In genomic region chr6:21752054-21752811, GRCh38 we compare ENCODE assay signal across 17 cellular contexts.
DNase-seq lines count a peak whose midpoint lies in the region; FAIRE-seq and TF ChIP-seq lines count a peak whose summit lies in the region.
"Had no signal": no experiment of that assay in that cellular context is flagged by ENCODE, and none has a peak within 500 bp of the region (broad histone marks: within the 10 kb centered on the region; RNA-seq: fewer than 3 reads in every experiment).

No MANE protein-coding gene starts in this region.

- H3K9me1 ChIP-seq in keratinocyte (ENCODE audit: control insufficient read depth, extremely low read depth, insufficient read depth, low read length) = no peaks in the 10 kb centered on the region

- H3K27ac Mint-ChIP-seq in astrocyte (ENCODE audit: unreplicated experiment) = peak overlapping the region; percentile 77

- no peaks in the 10 kb centered on the region for H3K9me3 ChIP-seq in BLaER1
- H3K9me3 ChIP-seq in astrocyte (ENCODE audit: insufficient read depth, low read depth, low read length) = no peaks in the 10 kb centered on the region
- no peaks in the 10 kb centered on the region for H3K9me3 ChIP-seq in keratinocyte (ENCODE audit: control insufficient read depth, low read depth, low read length)
- H3K9me3 ChIP-seq: ascending aorta, MG63 had no signal

- H3K36me3 ChIP-seq in BLaER1 (no peaks in the 10 kb centered on the region), astrocyte (ENCODE audit: insufficient read depth, low read length) (no peaks in the 10 kb centered on the region), keratinocyte (ENCODE audit: control insufficient read depth in 2 of 2, extremely low read depth in 1 of 2, insufficient read depth in 2 of 2, low read length in 2 of 2) (no peaks in the 10 kb centered on the region)
- H3K36me3 ChIP-seq: ascending aorta, MG63, WERI-Rb-1 had no signal

- CTCF ChIA-PET in HEK293T (lab: Yijun Ruan, JAX) = interaction anchor here (0.6 to 1.0 kb wide), 2 partner anchors 38 to 41 kb away, joined by 3 to 5 read pairs; no protein-coding TSS in a partner anchor

- FAIRE-seq in astrocyte (lab: Jason Lieb, UNC) (peak; percentile 50), keratinocyte (lab: Jason Lieb, UNC) (peak; percentile 84)

- H3K4me3 Mint-ChIP-seq in astrocyte (ENCODE audit: unreplicated experiment) = no peak overlapping the region

- POLR2A ChIA-PET in HEK293T (lab: Yijun Ruan, JAX) = interaction anchor here (3.5 kb wide), 1 partner anchor 157 kb away, joined by 38 read pairs; the partner anchor contains the start of gene SOX4

- H3K9ac ChIP-seq in BLaER1 = no peak overlapping the region
- H3K9ac ChIP-seq in astrocyte (ENCODE audit: low read length) = no peak overlapping the region
- no peak overlapping the region for H3K9ac ChIP-seq in keratinocyte (ENCODE audit: control insufficient read depth, extremely low read depth, insufficient read depth, low read length)

- H3K27me3 ChIP-seq in BLaER1 (no peaks in the 10 kb centered on the region), astrocyte (ENCODE audit: insufficient read depth, low read length) (no peaks in the 10 kb centered on the region), keratinocyte (ENCODE audit: control insufficient read depth, extremely low read depth, insufficient read depth, low read length) (no peaks in the 10 kb centered on the region)
- H3K27me3 ChIP-seq: ascending aorta, MG63 had no signal

- no peak overlapping the region for H3K4me3 ChIP-seq in BLaER1
- H3K4me3 ChIP-seq in astrocyte (ENCODE audit: insufficient read depth, low read depth, low read length) = no peak overlapping the region
- no peak overlapping the region for H3K4me3 ChIP-seq in keratinocyte (ENCODE audit: control insufficient read depth in 2 of 3, extremely low read depth in 1 of 3, insufficient read depth in 2 of 3, low read depth in 1 of 3, low read length in 3 of 3)
- H3K4me3 ChIP-seq: ascending aorta, MG63 had no signal

- H3K4me1 ChIP-seq in BLaER1 (peaks cover 51% of the 10 kb centered on the region), astrocyte (ENCODE audit: insufficient read depth, low read length) (peaks cover 47% of the 10 kb centered on the region), keratinocyte (ENCODE audit: control insufficient read depth, extremely low read depth, insufficient read depth, low read length) (peaks cover 28% of the 10 kb centered on the region)

- H3K27me3 Mint-ChIP-seq in astrocyte (ENCODE audit: low read depth, unreplicated experiment) = no peaks in the 10 kb centered on the region
- H3K27me3 Mint-ChIP-seq: stimulated activated naive CD8-positive, alpha-beta T cell treated with anti-CD3 and anti-CD28 coated beads, Interleukin-15, amount 100 ng/mL, for 72 hours had no signal

- no peak overlapping the region for H2AFZ ChIP-seq in astrocyte (ENCODE audit: low read depth, low read length)
- H2AFZ ChIP-seq in keratinocyte (ENCODE audit: control insufficient read depth, low read length) = no peak overlapping the region

- H4K20me1 ChIP-seq in BLaER1 (no peaks in the 10 kb centered on the region), astrocyte (ENCODE audit: insufficient read depth, low read length) (no peaks in the 10 kb centered on the region), keratinocyte (ENCODE audit: control insufficient read depth, extremely low read depth, insufficient read depth, low read length) (no peaks in the 10 kb centered on the region)

- no peaks in the 10 kb centered on the region for H3K9me3 Mint-ChIP-seq in astrocyte (ENCODE audit: unreplicated experiment)
- H3K9me3 Mint-ChIP-seq: stimulated activated naive CD8-positive, alpha-beta T cell treated with anti-CD3 and anti-CD28 coated beads, Interleukin-15, amount 100 ng/mL, for 72 hours had no signal

- H3K4me2 ChIP-seq in BLaER1 = peak overlapping the region; percentile 1; the same call in 1 of the 2 replicates
- H3K4me2 ChIP-seq in astrocyte (ENCODE audit: low read length) = peak overlapping the region; percentile 14
- H3K4me2 ChIP-seq in keratinocyte (ENCODE audit: control insufficient read depth, extremely low read depth, insufficient read depth, low read depth, low read length) = peak overlapping the region; percentile 1

- DNase-seq in HEK293T (ENCODE audit: extremely low spot score) (no peak), astrocyte (ENCODE audit: low read depth) (peak; percentile 66), keratinocyte (ENCODE audit: low read depth, low spot score) (no peak), retina (no peak), SIG-M5 (lab: John Stamatoyannopoulos, UW) (no peak), GM19238 (ENCODE audit: insufficient read length, low spot score) (no peak), GOT3 (lab: John Stamatoyannopoulos, UW) (no peak)
- DNase-seq: activated effector memory CD4-positive, alpha-beta T cell treated with anti-CD3 and anti-CD28 coated beads, Interleukin-2, amount 50 U/mL, for 16 hours; DMS 273 treated with DMSO at 0.1 percent for 48 hours; hypothalamus; left ventricle myocardium superior; MG63; NCI-H1930; stimulated activated naive CD8-positive, alpha-beta T cell treated with anti-CD3 and anti-CD28 coated beads, Interleukin-15, amount 100 ng/mL, for 72 hours; WERI-Rb-1 had no signal

- dilution Hi-C loops in keratinocyte (cut with MboI; ENCODE audit: extremely low pct_ligation_motif_present, low sequenced_read_pairs) = no loop called here

- H3K79me2 ChIP-seq in astrocyte (ENCODE audit: insufficient read depth, low read length) (peaks cover 65% of the 10 kb centered on the region), keratinocyte (ENCODE audit: control insufficient read depth, insufficient read depth, low read length) (no peaks in the 10 kb centered on the region)

- H3K4me1 Mint-ChIP-seq in astrocyte (ENCODE audit: low read depth, unreplicated experiment) = peaks cover 68% of the 10 kb centered on the region

- H3K36me3 Mint-ChIP-seq in astrocyte (ENCODE audit: low read depth, unreplicated experiment) = no peaks in the 10 kb centered on the region

- TF ChIP-seq CTCF in astrocyte (IDR thresholded peaks at IDR 0.05; ENCODE audit: insufficient read depth, low read depth, low read length) = no peak
- no peak for TF ChIP-seq CTCF in keratinocyte (optimal IDR thresholded peaks at IDR 0.05 in 1 of 3, IDR thresholded peaks at IDR 0.05 in 1 of 3, conservative IDR thresholded peaks at IDR 0.05 in 1 of 3; ENCODE audit: extremely low read depth in 1 of 3, insufficient read depth in 2 of 3, low read length in 3 of 3)

- no peak overlapping the region for H3K27ac ChIP-seq in BLaER1
- peak overlapping the region; percentile 7 for H3K27ac ChIP-seq in astrocyte (ENCODE audit: low read depth, low read length)
- no peak overlapping the region for H3K27ac ChIP-seq in keratinocyte (ENCODE audit: control insufficient read depth, insufficient read depth, low read length)
- H3K27ac ChIP-seq: ascending aorta, WERI-Rb-1 had no signal

TF ChIP-seq in HEK293T, 16 proteins besides CTCF, POLR2A, EP300 and RAD21:
- TF ChIP-seq ZNF384 (IDR thresholded peaks at IDR 0.05) (0 out of 2 replicates have a peak, but pooled peaks have one; percentile 25), HDGF (IDR thresholded peaks at IDR 0.05; ENCODE audit: borderline replicate concordance) (no peak)
